In the genomic region with DNA sequence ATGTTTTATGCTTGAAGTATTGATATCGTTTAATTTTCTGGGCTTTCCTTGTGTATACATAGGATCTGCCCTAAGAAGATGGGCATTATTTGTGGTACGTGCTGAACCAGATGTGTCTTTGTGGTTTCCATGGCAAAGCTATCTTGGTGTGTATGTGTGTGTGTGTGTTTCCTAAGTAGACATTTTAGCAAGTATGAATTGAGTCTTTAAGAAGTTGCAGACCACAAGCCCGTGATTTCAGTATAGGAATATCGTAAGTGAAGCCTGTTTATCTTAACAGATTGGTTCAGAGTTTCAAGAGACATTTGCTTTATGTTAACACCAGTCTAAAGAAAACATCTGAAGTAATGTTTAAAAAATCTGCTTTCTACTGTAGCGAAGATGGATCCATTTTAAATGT, we compare ENCODE assay signal across 15 cellular contexts.
DNase-seq lines count a peak whose midpoint lies in the region; ATAC-seq and TF ChIP-seq lines count a peak whose summit lies in the region.
"Had no signal": no experiment of that assay in that cellular context is flagged by ENCODE, and none has a peak within 500 bp of the region (broad histone marks: within the 10 kb centered on the region; RNA-seq: fewer than 3 reads in every experiment).

No MANE protein-coding gene starts in this region.

- H3K27me3 ChIP-seq in rectal smooth muscle tissue (ENCODE audit: control insufficient read depth, insufficient read depth, low read length) (no peaks in the 10 kb centered on the region), gastrocnemius medialis (no peaks in the 10 kb centered on the region)
- H3K27me3 ChIP-seq: ascending aorta, Peyer's patch had no signal

- no peaks in the 10 kb centered on the region for H3K36me3 ChIP-seq in rectal smooth muscle tissue (ENCODE audit: control insufficient read depth, insufficient read depth, low read length)
- peaks cover 0 to 4% of the 10 kb centered on the region in 2 donors for H3K36me3 ChIP-seq in gastrocnemius medialis
- H3K36me3 ChIP-seq: Peyer's patch had no signal

- peak overlapping the region; percentile 32 for H3K9ac ChIP-seq in rectal smooth muscle tissue (ENCODE audit: low read length)
- H3K9ac ChIP-seq: parathyroid adenoma had no signal

- peak overlapping the region; percentile 93 for H3K27ac ChIP-seq in rectal smooth muscle tissue (ENCODE audit: low read depth, low read length)
- H3K27ac ChIP-seq in gastrocnemius medialis = no peak overlapping the region
- H3K27ac ChIP-seq: parathyroid adenoma had no signal

- DNase-seq in CMK (ENCODE audit: low read depth) (peak; percentile 14), amniotic stem cell (lab: John Stamatoyannopoulos, UW) (peak; percentile 35), fibroblast of the aortic adventitia (ENCODE audit: low read depth) (peak; percentile 66), gastrocnemius medialis (no peak)
- DNase-seq in activated CD4-positive, alpha-beta T cell treated with anti-CD3 and anti-CD28 coated beads, Interleukin-2, amount 50 U/mL, for 4 hours = no peak
- no peak for DNase-seq in stimulated activated CD4-positive, alpha-beta T cell treated with anti-CD3 and anti-CD28 coated beads, Interleukin-12 subunit alpha, Interleukin-12 subunit beta, amount 100 ng/mL, for 4 hours
- DNase-seq: ACHN; activated effector memory CD4-positive, alpha-beta T cell treated with Interleukin-2 at 50 U/mL for 16 hours; COR-L47; NCI-H2081 treated with DMSO at 0.1 percent for 48 hours; Peyer's patch had no signal

- H3K4me1 ChIP-seq in rectal smooth muscle tissue (ENCODE audit: control insufficient read depth, insufficient read depth, low read length) (peaks cover 11% of the 10 kb centered on the region), gastrocnemius medialis (no peaks in the 10 kb centered on the region)
- H3K4me1 ChIP-seq: parathyroid adenoma, Peyer's patch had no signal

- TF ChIP-seq POLR2A in gastrocnemius medialis (IDR thresholded peaks at IDR 0.05) = no peak

- intact Hi-C loops in gastrocnemius medialis (cut with DNase I; ENCODE audit: low total_unique reads) = no loop called here

- ATAC-seq in gastrocnemius medialis (no peak), GM19452 (IDR thresholded peaks at IDR 0.05; ENCODE audit: unreplicated experiment) (no peak)

- in situ Hi-C loops in gastrocnemius medialis (cut with MboI; ENCODE audit: low sequenced_read_pairs in 4 of 4) = no loop called here

- peak overlapping the region; percentile 0 for H3K4me3 ChIP-seq in fibroblast of the aortic adventitia (ENCODE audit: low read depth, low read length)
- peak overlapping the region; percentile 29 for H3K4me3 ChIP-seq in rectal smooth muscle tissue (ENCODE audit: low read length)
- no peak overlapping the region for H3K4me3 ChIP-seq in gastrocnemius medialis
- H3K4me3 ChIP-seq: Peyer's patch had no signal

- no peak for TF ChIP-seq CTCF in fibroblast of the aortic adventitia (IDR thresholded peaks at IDR 0.05; ENCODE audit: insufficient read depth, low read length)
- no peak for TF ChIP-seq CTCF in gastrocnemius medialis (IDR thresholded peaks at IDR 0.05 in 4 of 5, conservative IDR thresholded peaks at IDR 0.05 in 1 of 5)

- H3K9me3 ChIP-seq in gastrocnemius medialis = no peaks in the 10 kb centered on the region

Comparison
In these comparisons a context has a peak if more than half of its experiments do, and no peak if none do; other contexts are left out.
1. DNase-seq: peak in CMK (single experiment), amniotic stem cell (single experiment) and fibroblast of the aortic adventitia (single experiment); none in gastrocnemius medialis (0 of 2), activated CD4-positive, alpha-beta T cell treated with anti-CD3 and anti-CD28 coated beads, Interleukin-2, amount 50 U/mL, for 4 hours (0 of 2) and stimulated activated CD4-positive, alpha-beta T cell treated with anti-CD3 and anti-CD28 coated beads, Interleukin-12 subunit alpha, Interleukin-12 subunit beta, amount 100 ng/mL, for 4 hours (single experiment).
2. H3K4me3 ChIP-seq: peak in fibroblast of the aortic adventitia (single experiment) and rectal smooth muscle tissue (single experiment); none in gastrocnemius medialis (0 of 4).